In genomic region chr2:224260605-224261004, GRCh38 we compare ENCODE assay signal across 14 cellular contexts.
A peak's percentile ranks its signal among the peaks of the same experiment; 100 is the strongest.
DNase-seq lines count a peak whose midpoint lies in the region; ATAC-seq and TF ChIP-seq lines count a peak whose summit lies in the region.
"Had no signal": no experiment of that assay in that cellular context is flagged by ENCODE, and none has a peak within 500 bp of the region (broad histone marks: within the 10 kb centered on the region; RNA-seq: fewer than 3 reads in every experiment).

No MANE protein-coding gene starts in this region.

- H3K4me3 ChIP-seq in adipocyte (ENCODE audit: low read length): no peak overlapping the region
- H3K4me3 ChIP-seq in left ventricle myocardium inferior: no peak overlapping the region
- H3K4me3 ChIP-seq: esophagus squamous epithelium had no signal

- H3K9ac ChIP-seq in adipocyte (ENCODE audit: low read length): peak overlapping the region; percentile 30
- H3K9ac ChIP-seq: parathyroid adenoma had no signal

- H3K27ac ChIP-seq in left ventricle myocardium inferior (replicated peaks): peak overlapping the region; percentile 6
- H3K27ac ChIP-seq: parathyroid adenoma had no signal

- peaks cover 34% of the 10 kb centered on the region for H3K27me3 Mint-ChIP-seq in stimulated activated naive CD8-positive, alpha-beta T cell treated with anti-CD3 and anti-CD28 coated beads, Interleukin-15, amount 100 ng/mL, for 72 hours

- peak overlapping the region in 1 of 2 donors; percentile 52 for H3K27ac Mint-ChIP-seq in stimulated activated naive CD8-positive, alpha-beta T cell treated with anti-CD3 and anti-CD28 coated beads, Interleukin-15, amount 100 ng/mL, for 72 hours
- H3K27ac Mint-ChIP-seq: activated T-helper 1 cell treated with anti-CD3 and anti-CD28 coated beads, Interleukin-12 subunit alpha, Interleukin-12 subunit beta, Interleukin-2, Interleukin-4 antibody, amounts not matched to agents 30 ng/mL and 10 ng/mL and 1 ng/mL, durations not matched to agents 14 hours and 24 hours and 36 hours had no signal

- DNase-seq in MV-4-11 (lab: John Stamatoyannopoulos, UW) (peak; percentile 51), adipocyte (ENCODE audit: low read depth) (no peak), left ventricle myocardium inferior (no peak), GDM1 (lab: John Stamatoyannopoulos, UW) (no peak), NCI-H146 treated with DMSO at 0.1 percent for 48 hours (lab: John Stamatoyannopoulos, UW; ENCODE audit: unreplicated experiment) (no peak)
- no peak for DNase-seq in stimulated activated naive CD8-positive, alpha-beta T cell treated with anti-CD3 and anti-CD28 coated beads, Interleukin-15, amount 100 ng/mL, for 72 hours
- DNase-seq: activated CD4-positive, alpha-beta T cell treated with anti-CD3 and anti-CD28 coated beads, Interleukin-2, amount 50 U/mL, for 48 hours; dermis blood vessel endothelial cell; EL; esophagus squamous epithelium; T1000 had no signal

- H3K9me3 ChIP-seq in adipocyte (ENCODE audit: control insufficient read depth, low read length) (no peaks in the 10 kb centered on the region), left ventricle myocardium inferior (replicated peaks) (no peaks in the 10 kb centered on the region)
- H3K9me3 ChIP-seq: esophagus squamous epithelium had no signal

- intact Hi-C loops in left ventricle myocardium inferior (cut with micrococcal nuclease): no loop called here

- H3K4me1 ChIP-seq in adipocyte (ENCODE audit: control insufficient read depth, insufficient read depth, low read length) (peaks cover 56% of the 10 kb centered on the region), left ventricle myocardium inferior (peaks cover 9% of the 10 kb centered on the region)
- H3K4me1 ChIP-seq: parathyroid adenoma had no signal

- H3K27me3 ChIP-seq in adipocyte (replicated peaks; ENCODE audit: control insufficient read depth, insufficient read depth, low read length) (no peaks in the 10 kb centered on the region), left ventricle myocardium inferior (ENCODE audit: low read depth) (peaks cover 4% of the 10 kb centered on the region)
- H3K27me3 ChIP-seq: esophagus squamous epithelium had no signal

- ATAC-seq in stimulated activated naive CD8-positive, alpha-beta T cell treated with anti-CD3 and anti-CD28 coated beads, Interleukin-15, amount 100 ng/mL, for 72 hours: peak; percentile 60
- ATAC-seq in HG03571 (IDR thresholded peaks at IDR 0.05; ENCODE audit: unreplicated experiment): no peak

- TF ChIP-seq CTCF in left ventricle myocardium inferior (IDR thresholded peaks at IDR 0.05; ENCODE audit: borderline replicate concordance): no peak

- H3K4me3 Mint-ChIP-seq in stimulated activated naive CD8-positive, alpha-beta T cell treated with anti-CD3 and anti-CD28 coated beads, Interleukin-15, amount 100 ng/mL, for 72 hours: no peak overlapping the region
- H3K4me3 Mint-ChIP-seq: activated T-helper 1 cell treated with anti-CD3 and anti-CD28 coated beads, Interleukin-12 subunit alpha, Interleukin-12 subunit beta, Interleukin-2, Interleukin-4 antibody, amounts not matched to agents 30 ng/mL and 10 ng/mL and 1 ng/mL, durations not matched to agents 14 hours and 24 hours and 36 hours had no signal

- H3K4me1 Mint-ChIP-seq in stimulated activated naive CD8-positive, alpha-beta T cell treated with anti-CD3 and anti-CD28 coated beads, Interleukin-15, amount 100 ng/mL, for 72 hours: peaks cover 12% of the 10 kb centered on the region

- no peaks in the 10 kb centered on the region for H3K9me3 Mint-ChIP-seq in stimulated activated naive CD8-positive, alpha-beta T cell treated with anti-CD3 and anti-CD28 coated beads, Interleukin-15, amount 100 ng/mL, for 72 hours
- H3K9me3 Mint-ChIP-seq: activated T-helper 1 cell treated with anti-CD3 and anti-CD28 coated beads, Interleukin-12 subunit alpha, Interleukin-12 subunit beta, Interleukin-2, Interleukin-4 antibody, amounts not matched to agents 30 ng/mL and 10 ng/mL and 1 ng/mL, durations not matched to agents 14 hours and 24 hours and 36 hours had no signal

- H3K36me3 ChIP-seq in adipocyte (ENCODE audit: control insufficient read depth, insufficient read depth, low read length, severe bottlenecking) (no peaks in the 10 kb centered on the region), left ventricle myocardium inferior (no peaks in the 10 kb centered on the region)
- H3K36me3 ChIP-seq: esophagus squamous epithelium had no signal
